25 cellular contexts compared by ENCODE assay signal in genomic region chr6:39214120-39214813, GRCh38. TPM values are rescaled to one million over a fixed set of nuclear protein-coding genes. Genes with fewer than 3 reads are reported as not detected.
DNase-seq lines count a peak whose midpoint lies in the region; ATAC-seq and TF ChIP-seq lines count a peak whose summit lies in the region.
"Had no signal": no experiment of that assay in that cellular context is flagged by ENCODE, and none has a peak within 500 bp of the region (broad histone marks: within the 10 kb centered on the region; RNA-seq: fewer than 3 reads in every experiment).

No MANE protein-coding gene starts in this region.

- no peaks in the 10 kb centered on the region for H3K27me3 Mint-ChIP-seq in activated T-helper 2 cell treated with anti-CD3 and anti-CD28 coated beads, Interferon-gamma antibody, Interleukin-2, Interleukin-4, amounts not matched to agents 10 μg/mL and 5 μg/mL and 100 μg/mL, durations not matched to agents 14 hours and 24 hours and 36 hours (ENCODE audit: low read depth)
- H3K27me3 Mint-ChIP-seq: activated CD8-positive, alpha-beta T cell treated with anti-CD3 and anti-CD28 coated beads for 36 hours; activated naive CD8-positive, alpha-beta T cell treated with anti-CD3 and anti-CD28 coated beads, Interleukin-2, amount 10 ng/mL, durations not matched to agents 7 days and 5 days; CD4-positive, alpha-beta T cell had no signal

- H3K9me3 ChIP-seq in liver (ENCODE audit: control insufficient read depth in 4 of 4, low read length in 3 of 4), result no peaks in the 10 kb centered on the region
- no peaks in the 10 kb centered on the region for H3K9me3 ChIP-seq in ascending aorta

- peak overlapping the region; percentile 38 for H3K27ac Mint-ChIP-seq in activated T-helper 2 cell treated with anti-CD3 and anti-CD28 coated beads, Interferon-gamma antibody, Interleukin-2, Interleukin-4, amounts not matched to agents 10 μg/mL and 5 μg/mL and 100 μg/mL, durations not matched to agents 14 hours and 24 hours and 36 hours
- H3K27ac Mint-ChIP-seq: activated CD8-positive, alpha-beta T cell treated with anti-CD3 and anti-CD28 coated beads for 36 hours; CD4-positive, alpha-beta T cell; stimulated activated memory B cell treated with anti-CD40 and anti-IgM and Interleukin-4, amounts not matched to agents 10 μg/mL and 1 μg/mL and 100 μg/mL, for 72 hours had no signal

- H3K9ac ChIP-seq in liver (ENCODE audit: low read depth in 1 of 2, low read length in 2 of 2), result peak overlapping the region in 1 of 2 donors; percentile 49

- ATAC-seq in HG03175 (IDR thresholded peaks at IDR 0.05; ENCODE audit: unreplicated experiment), result peak; percentile 38
- ATAC-seq: activated CD8-positive, alpha-beta T cell treated with anti-CD3 and anti-CD28 coated beads for 36 hours; left ventricle myocardium superior; Right ventricle myocardium inferior; stimulated activated memory B cell treated with anti-CD40 and anti-IgM and Interleukin-4, amounts not matched to agents 10 μg/mL and 1 μg/mL and 100 μg/mL, for 72 hours had no signal

- peak overlapping the region; percentile 76 to 90 for H3K27ac ChIP-seq in liver (ENCODE audit: low read depth in 1 of 2, low read length in 2 of 2)
- no peak overlapping the region for H3K27ac ChIP-seq in ascending aorta
- H3K27ac ChIP-seq: dorsolateral prefrontal cortex had no signal

- no peak for TF ChIP-seq CTCF in liver (IDR thresholded peaks at IDR 0.05; ENCODE audit: low read depth, low read length, missing input control)
- no peak for TF ChIP-seq CTCF in ascending aorta (IDR thresholded peaks at IDR 0.05)

- WGBS in liver, result 34% methylated on average over 8 of the region's 8 CpGs

- H3K36me3 ChIP-seq in liver (ENCODE audit: control insufficient read depth in 4 of 4, insufficient read depth in 3 of 4, low read depth in 1 of 4, low read length in 3 of 4) (no peaks in the 10 kb centered on the region), ascending aorta (no peaks in the 10 kb centered on the region)

- TF ChIP-seq RAD21 in liver (IDR thresholded peaks at IDR 0.05), result no peak

- H3K36me3 Mint-ChIP-seq in activated T-helper 2 cell treated with anti-CD3 and anti-CD28 coated beads, Interferon-gamma antibody, Interleukin-2, Interleukin-4, amounts not matched to agents 10 μg/mL and 5 μg/mL and 100 μg/mL, durations not matched to agents 14 hours and 24 hours and 36 hours (ENCODE audit: low read depth), result peaks cover 74% of the 10 kb centered on the region
- H3K36me3 Mint-ChIP-seq: stimulated activated memory B cell treated with anti-CD40 and anti-IgM and Interleukin-4, amounts not matched to agents 10 μg/mL and 1 μg/mL and 100 μg/mL, for 72 hours had no signal

- H3K4me1 Mint-ChIP-seq in activated T-helper 2 cell treated with anti-CD3 and anti-CD28 coated beads, Interferon-gamma antibody, Interleukin-2, Interleukin-4, amounts not matched to agents 10 μg/mL and 5 μg/mL and 100 μg/mL, durations not matched to agents 14 hours and 24 hours and 36 hours (ENCODE audit: low read depth), result peaks cover 59% of the 10 kb centered on the region

- H3K4me3 Mint-ChIP-seq in activated T-helper 2 cell treated with anti-CD3 and anti-CD28 coated beads, Interferon-gamma antibody, Interleukin-2, Interleukin-4, amounts not matched to agents 10 μg/mL and 5 μg/mL and 100 μg/mL, durations not matched to agents 14 hours and 24 hours and 36 hours (ENCODE audit: low read depth), result no peak overlapping the region
- H3K4me3 Mint-ChIP-seq: activated CD8-positive, alpha-beta T cell treated with anti-CD3 and anti-CD28 coated beads for 36 hours; activated naive CD8-positive, alpha-beta T cell treated with anti-CD3 and anti-CD28 coated beads, Interleukin-2, amount 10 ng/mL, durations not matched to agents 7 days and 5 days; CD4-positive, alpha-beta T cell; nephron progenitor cell; stimulated activated memory B cell treated with anti-CD40 and anti-IgM and Interleukin-4, amounts not matched to agents 10 μg/mL and 1 μg/mL and 100 μg/mL, for 72 hours had no signal

- H3K27me3 ChIP-seq in liver (ENCODE audit: control insufficient read depth in 4 of 4, insufficient read depth in 4 of 4, low read length in 3 of 4) (no peaks in the 10 kb centered on the region), ascending aorta (no peaks in the 10 kb centered on the region)

- intact Hi-C loops in activated T-helper 2 cell treated with anti-CD3 and anti-CD28 coated beads, Interferon-gamma antibody, Interleukin-2, Interleukin-4, amounts not matched to agents 10 μg/mL and 5 μg/mL and 100 μg/mL, durations not matched to agents 14 hours and 24 hours and 36 hours (cut with micrococcal nuclease), result no loop called here
- intact Hi-C loops in ascending aorta (cut with DNase I), result no loop called here

- H3K4me1 ChIP-seq in liver (ENCODE audit: control insufficient read depth in 4 of 4, insufficient read depth in 4 of 4, low read length in 3 of 4) (peaks cover 19 to 87% (median 80%) of the 10 kb centered on the region in 4 donors), ascending aorta (peaks cover 0 to 6% of the 10 kb centered on the region in 2 donors)

- H3K9me3 Mint-ChIP-seq in activated T-helper 2 cell treated with anti-CD3 and anti-CD28 coated beads, Interferon-gamma antibody, Interleukin-2, Interleukin-4, amounts not matched to agents 10 μg/mL and 5 μg/mL and 100 μg/mL, durations not matched to agents 14 hours and 24 hours and 36 hours, result no peaks in the 10 kb centered on the region
- H3K9me3 Mint-ChIP-seq: activated CD8-positive, alpha-beta T cell treated with anti-CD3 and anti-CD28 coated beads for 36 hours; activated naive CD8-positive, alpha-beta T cell treated with anti-CD3 and anti-CD28 coated beads, Interleukin-2, amount 10 ng/mL, durations not matched to agents 7 days and 5 days; CD4-positive, alpha-beta T cell; nephron progenitor cell; stimulated activated memory B cell treated with anti-CD40 and anti-IgM and Interleukin-4, amounts not matched to agents 10 μg/mL and 1 μg/mL and 100 μg/mL, for 72 hours had no signal

- DNase-seq in activated T-helper 2 cell treated with anti-CD3 and anti-CD28 coated beads, Interferon-gamma antibody, Interleukin-2, Interleukin-4, amounts not matched to agents 10 μg/mL and 5 μg/mL and 100 μg/mL, durations not matched to agents 14 hours and 24 hours and 36 hours (ENCODE audit: low spot score), result no peak
- DNase-seq in renal cortical epithelial cell (ENCODE audit: low read depth) (peak; percentile 79), ascending aorta (ENCODE audit: low spot score in 2 of 2) (no peak), amniotic stem cell (lab: John Stamatoyannopoulos, UW) (no peak), NCI-H1105 treated with DMSO at 0.1 percent for 48 hours (lab: John Stamatoyannopoulos, UW) (no peak)
- DNase-seq: activated CD8-positive, alpha-beta T cell treated with anti-CD3 and anti-CD28 coated beads for 36 hours; activated effector memory CD4-positive, alpha-beta T cell treated with Interleukin-2 at 50 U/mL for 16 hours; activated naive CD8-positive, alpha-beta T cell treated with anti-CD3 and anti-CD28 coated beads, Interleukin-2, amount 10 ng/mL, durations not matched to agents 7 days and 5 days; CD4-positive, alpha-beta T cell; cerebellar nuclear complex; dorsolateral prefrontal cortex; left ventricle myocardium superior; midbrain; NCI-H1048; NCI-H1694 treated with DMSO at 0.1 percent for 48 hours; NCI-H2171 treated with DMSO at 0.1 percent for 48 hours; NCI-H524 treated with DMSO at 0.1 percent for 48 hours; nephron progenitor cell; PC-3; stimulated activated CD4-positive, alpha-beta T cell treated with anti-CD3 and anti-CD28 coated beads, Interleukin-4, amount 100 ng/mL, for 4 hours had no signal

- H3K4me3 ChIP-seq in liver (ENCODE audit: low read depth in 1 of 3, low read length in 3 of 3), result no peak overlapping the region
- H3K4me3 ChIP-seq in ascending aorta, result no peak overlapping the region
- H3K4me3 ChIP-seq: dorsolateral prefrontal cortex had no signal

TF ChIP-seq in liver, 16 proteins besides CTCF, POLR2A, EP300 and RAD21 (continues in another document):
- no peak for TF ChIP-seq FOXA1 (IDR thresholded peaks at IDR 0.05)
- TF ChIP-seq MAX (IDR thresholded peaks at IDR 0.05), result peak; percentile 99
- TF ChIP-seq JUND (IDR thresholded peaks at IDR 0.05), result peak; percentile 15 to 52
- TF ChIP-seq HNF4G (IDR thresholded peaks at IDR 0.05), result no peak
- TF ChIP-seq HNF4A (conservative IDR thresholded peaks at IDR 0.05), result peak; percentile 65 to 66
- peak; percentile 29 for TF ChIP-seq NR2F2 (IDR thresholded peaks at IDR 0.05)
- TF ChIP-seq YY1 (IDR thresholded peaks at IDR 0.05), result peak; percentile 76
- peak; percentile 82 to 84 for TF ChIP-seq RXRA (IDR thresholded peaks at IDR 0.05)

RNA-seq across cellular contexts. Expression of gene KCNK5, which starts 15.0 kb away (rescaled TPM):
- 41.5 and 42.6 TPM in 2 replicates for total RNA-seq in activated T-helper 2 cell treated with anti-CD3 and anti-CD28 coated beads, Interferon-gamma antibody, Interleukin-2, Interleukin-4, amounts not matched to agents 10 μg/mL and 5 μg/mL and 100 μg/mL, durations not matched to agents 14 hours and 24 hours and 36 hours
- total RNA-seq in liver (10 to 100 TPM in 1 of 2 donors, 1 to 10 TPM in 1; 3.7 to 19.1 TPM), renal cortical epithelial cell (2.3 and 2.9 TPM in 2 replicates), ascending aorta (2.6 TPM)
- 1 to 10 TPM; 5.4 to 9.6 TPM for polyA plus RNA-seq in liver
- total RNA-seq: endothelial cell of umbilical vein had no signal
- polyA plus RNA-seq: endothelial cell of umbilical vein had no signal

Comparison
In these comparisons a context has a peak if more than half of its experiments do, and no peak if none do; other contexts are left out.
1. H3K27ac ChIP-seq: peak in liver (2 of 2); none in ascending aorta (0 of 2).